In genomic region chr6:155185544-155185943, GRCh38 we compare ENCODE assay signal across 10 cellular contexts.
A peak's percentile ranks its signal among the peaks of the same experiment; 100 is the strongest.
DNase-seq lines count a peak whose midpoint lies in the region; ATAC-seq and TF ChIP-seq lines count a peak whose summit lies in the region.
"Had no signal": no experiment of that assay in that cellular context is flagged by ENCODE, and none has a peak within 500 bp of the region (broad histone marks: within the 10 kb centered on the region; RNA-seq: fewer than 3 reads in every experiment).

No MANE protein-coding gene starts in this region.

- intact Hi-C loops in vagina (cut with DNase I), result loop anchor here (10.0 kb wide), 1 partner anchor 251 kb away; no protein-coding TSS in a partner anchor

- no peak for TF ChIP-seq POLR2A in vagina (IDR thresholded peaks at IDR 0.05)

- no peak for ATAC-seq in GM18909 (IDR thresholded peaks at IDR 0.05; ENCODE audit: poor library complexity, unreplicated experiment)
- ATAC-seq: effector memory CD8-positive, alpha-beta T cell; T-cell had no signal

- DNase-seq in ACHN (peak; percentile 8), HAP-1 (ENCODE audit: low spot score in 2 of 2) (peak; percentile 40 to 69), kidney tubule cell (ENCODE audit: low spot score) (peak; percentile 94), vagina (ENCODE audit: extremely low spot score in 2 of 2) (no peak), NCI-H1436 (lab: John Stamatoyannopoulos, UW) (no peak)
- peak; percentile 61 for DNase-seq in activated CD8-positive, alpha-beta memory T cell treated with anti-CD3 and anti-CD28 coated beads, Interleukin-2, amount 50 U/mL, for 48 hours
- DNase-seq in effector memory CD4-positive, alpha-beta T cell, result no peak
- DNase-seq: effector memory CD8-positive, alpha-beta T cell; T-cell had no signal

- no peaks in the 10 kb centered on the region for H3K9me3 ChIP-seq in HAP-1
- H3K9me3 ChIP-seq in effector memory CD4-positive, alpha-beta T cell (ENCODE audit: control insufficient read depth, low read length), result no peaks in the 10 kb centered on the region
- no peaks in the 10 kb centered on the region for H3K9me3 ChIP-seq in vagina

- H3K27me3 ChIP-seq in HAP-1 (ENCODE audit: low read depth) (no peaks in the 10 kb centered on the region), vagina (no peaks in the 10 kb centered on the region)
- H3K27me3 ChIP-seq in effector memory CD4-positive, alpha-beta T cell (replicated peaks; ENCODE audit: control insufficient read depth, insufficient read depth, low read length, poor library complexity, severe bottlenecking), result no peaks in the 10 kb centered on the region

- H3K4me1 ChIP-seq in HAP-1 (peaks cover 29% of the 10 kb centered on the region), vagina (peaks cover 38% of the 10 kb centered on the region)
- peaks cover 10% of the 10 kb centered on the region for H3K4me1 ChIP-seq in effector memory CD4-positive, alpha-beta T cell (ENCODE audit: control insufficient read depth, insufficient read depth, low read length, poor library complexity, severe bottlenecking)

- H3K4me3 ChIP-seq in HAP-1 (no peak overlapping the region), vagina (no peak overlapping the region)
- H3K4me3 ChIP-seq in effector memory CD4-positive, alpha-beta T cell (ENCODE audit: insufficient read depth, low read depth, low read length, poor library complexity, severe bottlenecking), result no peak overlapping the region

- in situ Hi-C loops in ACHN (cut with HindIII; ENCODE audit: low pct_ligation_motif_present, low pct_unique_long_range_greater_than_20kb, low sequenced_read_pairs) (no loop called here), HAP-1 (cut with MboI; ENCODE audit: low sequenced_read_pairs) (no loop called here)

- H3K27ac ChIP-seq in effector memory CD4-positive, alpha-beta T cell (ENCODE audit: insufficient read depth, low read length, poor library complexity, severe bottlenecking), result no peak overlapping the region
- no peak overlapping the region for H3K27ac ChIP-seq in vagina

- no peaks in the 10 kb centered on the region for H3K36me3 ChIP-seq in HAP-1 (replicated peaks)
- no peaks in the 10 kb centered on the region for H3K36me3 ChIP-seq in effector memory CD4-positive, alpha-beta T cell (ENCODE audit: control insufficient read depth, insufficient read depth, low read length)
- H3K36me3 ChIP-seq in vagina, result no peaks in the 10 kb centered on the region

- no peak for TF ChIP-seq CTCF in vagina (IDR thresholded peaks at IDR 0.05)

Comparison
In these comparisons a context has a peak if more than half of its experiments do, and no peak if none do; other contexts are left out.
1. DNase-seq: peak in ACHN (single experiment), HAP-1 (2 of 2), activated CD8-positive, alpha-beta memory T cell treated with anti-CD3 and anti-CD28 coated beads, Interleukin-2, amount 50 U/mL, for 48 hours (single experiment) and kidney tubule cell (single experiment); none in effector memory CD4-positive, alpha-beta T cell (0 of 3), vagina (0 of 2) and NCI-H1436 (single experiment).